31 cellular contexts compared by ENCODE assay signal in the genomic region with DNA sequence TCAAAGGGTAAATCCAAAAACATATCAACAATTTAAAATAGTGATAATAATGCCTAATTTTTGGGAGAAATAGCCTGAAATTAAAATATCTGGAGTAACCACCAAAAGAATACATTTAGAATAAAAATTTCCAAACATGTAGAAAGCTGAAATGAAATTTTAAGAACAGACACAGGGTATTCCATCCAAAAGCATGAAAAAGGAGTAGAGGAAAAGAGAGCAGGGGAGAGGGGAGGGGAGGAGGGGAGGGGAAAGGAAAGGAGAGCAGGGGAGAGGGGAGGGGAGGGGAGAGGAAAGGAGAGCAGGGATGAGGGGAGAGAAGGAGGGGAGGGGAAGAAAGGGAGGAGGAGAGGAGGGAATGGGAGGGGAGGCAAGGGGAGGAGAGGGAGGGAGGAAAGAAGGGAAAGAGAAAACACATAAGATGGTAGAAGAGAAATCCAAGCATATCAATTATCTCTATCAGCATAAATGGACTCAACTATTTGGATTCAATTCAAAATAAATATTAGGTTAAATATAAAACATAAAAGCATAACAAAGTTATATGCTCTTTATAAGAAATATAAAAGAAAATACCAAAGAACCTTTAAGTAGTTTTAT.
"Had no signal": no experiment of that assay in that cellular context is flagged by ENCODE, and none has a peak within 500 bp of the region (broad histone marks: within the 10 kb centered on the region; RNA-seq: fewer than 3 reads in every experiment).

No MANE protein-coding gene starts in this region.

- ATAC-seq: activated CD8-positive, alpha-beta T cell treated with anti-CD3 and anti-CD28 coated beads for 36 hours; activated naive CD4-positive, alpha-beta T cell treated with anti-CD3 and anti-CD28 coated beads, Interleukin-2, amount 50 U/mL, for 72 hours; body of pancreas; Right ventricle myocardium inferior had no signal

- DNase-seq: activated CD4-positive, alpha-beta T cell treated with anti-CD3 and anti-CD28 coated beads, Interleukin-2, amount 10 ng/mL, durations not matched to agents 24 days and 14 days; activated CD4-positive, alpha-beta T cell treated with anti-CD3 and anti-CD28 coated beads, Interleukin-2, amount 50 U/mL, for 4 hours; activated CD8-positive, alpha-beta T cell treated with anti-CD3 and anti-CD28 coated beads for 36 hours; activated gamma-delta T cell; activated naive CD4-positive, alpha-beta T cell treated with Interleukin-2 at 50 U/mL for 16 hours; activated T-cell treated with anti-CD3 and anti-CD28 coated beads, Interleukin-2, amount 50 U/mL, for 1 hour; adrenal gland; body of pancreas; cerebellar nuclear complex; Karpas-422; NCI-H1105; NCI-H1417 treated with DMSO at 0.1 percent for 48 hours; NCI-H187 treated with DMSO at 0.1 percent for 48 hours; NCI-H2081; NCI-H2171 treated with DMSO at 0.1 percent for 48 hours; NCI-H2227 treated with DMSO at 0.1 percent for 48 hours; NCI-H446; NCI-H510A treated with DMSO at 0.1 percent for 48 hours; NCI-H526 treated with DMSO at 0.1 percent for 48 hours; Peyer's patch; SIG-M5; SW 1271; T-helper 1 cell; T-helper 2 cell; T1000 had no signal

- H3K27ac ChIP-seq: adrenal gland, body of pancreas, breast epithelium, Peyer's patch, RWPE1 had no signal

- H3K4me3 Mint-ChIP-seq: activated CD4-positive, alpha-beta T cell treated with anti-CD3 and anti-CD28 coated beads, Interleukin-2, amount 10 ng/mL, durations not matched to agents 24 days and 14 days; activated CD8-positive, alpha-beta T cell treated with anti-CD3 and anti-CD28 coated beads for 36 hours had no signal

- H3K4me1 Mint-ChIP-seq: activated CD4-positive, alpha-beta T cell treated with anti-CD3 and anti-CD28 coated beads, Interleukin-2, amount 10 ng/mL, durations not matched to agents 24 days and 14 days had no signal

- H3K9me3 Mint-ChIP-seq: activated CD4-positive, alpha-beta T cell treated with anti-CD3 and anti-CD28 coated beads, Interleukin-2, amount 10 ng/mL, durations not matched to agents 24 days and 14 days; activated CD8-positive, alpha-beta T cell treated with anti-CD3 and anti-CD28 coated beads for 36 hours; activated naive CD4-positive, alpha-beta T cell treated with anti-CD3 and anti-CD28 coated beads, Interleukin-2, amount 50 U/mL, for 72 hours; activated T-helper 2 cell treated with anti-CD3 and anti-CD28 coated beads, Interferon-gamma antibody, Interleukin-2, Interleukin-4, amounts not matched to agents 10 μg/mL and 5 μg/mL and 100 μg/mL, durations not matched to agents 14 hours and 24 hours and 36 hours had no signal

- H3K36me3 Mint-ChIP-seq: activated naive CD4-positive, alpha-beta T cell treated with anti-CD3 and anti-CD28 coated beads, Interleukin-2, amount 50 U/mL, for 72 hours had no signal

- FAIRE-seq: astrocyte had no signal
